In genomic region chr10:113770346-113770745, GRCh38 we compare ENCODE assay signal across 24 cellular contexts. TPM values are rescaled to one million over a fixed set of nuclear protein-coding genes. Genes with fewer than 3 reads are reported as not detected.
DNase-seq lines count a peak whose midpoint lies in the region; ATAC-seq and TF ChIP-seq lines count a peak whose summit lies in the region.
"Had no signal": no experiment of that assay in that cellular context is flagged by ENCODE, and none has a peak within 500 bp of the region (broad histone marks: within the 10 kb centered on the region; RNA-seq: fewer than 3 reads in every experiment).

No MANE protein-coding gene starts in this region.

- intact Hi-C loops in Right ventricle myocardium inferior (cut with DNase I) (no loop called here), heart right ventricle (cut with DNase I) (no loop called here), right cardiac atrium (cut with DNase I) (no loop called here), gastrocnemius medialis (cut with DNase I; ENCODE audit: low total_unique reads) (no loop called here)

- in situ Hi-C loops in gastrocnemius medialis (cut with MboI; ENCODE audit: low sequenced_read_pairs in 4 of 4), result no loop called here

- H3K36me3 ChIP-seq in right atrium auricular region (no peaks in the 10 kb centered on the region), heart right ventricle (no peaks in the 10 kb centered on the region), gastrocnemius medialis (no peaks in the 10 kb centered on the region)
- H3K36me3 ChIP-seq: BE2C; BLaER1 treated with 17β-estradiol and CSF1 and Interleukin-3, amounts not matched to agents 10 nM and 100 nM had no signal

- ATAC-seq in Right ventricle myocardium inferior (peak; percentile 39), heart right ventricle (peak in 5 of 8 donors; percentile 28 to 83 (median 64)), right cardiac atrium (peak; percentile 46 to 50), gastrocnemius medialis (peak; percentile 50 to 90), GM18907 (IDR thresholded peaks at IDR 0.05; ENCODE audit: unreplicated experiment) (no peak), HG03460 (IDR thresholded peaks at IDR 0.05; ENCODE audit: unreplicated experiment) (no peak)
- ATAC-seq: A549, GM12878, GM23338, HCT116 had no signal

- H3K27me3 ChIP-seq in right atrium auricular region (no peaks in the 10 kb centered on the region), heart right ventricle (peaks cover 0 to 29% (median 10%) of the 10 kb centered on the region in 7 donors), right cardiac atrium (ENCODE audit: control insufficient read depth, insufficient read depth) (no peaks in the 10 kb centered on the region), gastrocnemius medialis (no peaks in the 10 kb centered on the region)
- H3K27me3 ChIP-seq: BLaER1 treated with 17β-estradiol and CSF1 and Interleukin-3, amounts not matched to agents 10 nM and 100 nM had no signal

- no peak overlapping the region for H3K4me3 ChIP-seq in right atrium auricular region
- no peak overlapping the region for H3K4me3 ChIP-seq in heart right ventricle
- no peak overlapping the region for H3K4me3 ChIP-seq in right cardiac atrium (ENCODE audit: low read length)
- no peak overlapping the region for H3K4me3 ChIP-seq in gastrocnemius medialis
- H3K4me3 ChIP-seq: A549; BLaER1 treated with 17β-estradiol and CSF1 and Interleukin-3, amounts not matched to agents 10 nM and 100 nM; GM12878; GM23338 had no signal

- TF ChIP-seq CTCF in right atrium auricular region (IDR thresholded peaks at IDR 0.05) (no peak), heart right ventricle (IDR thresholded peaks at IDR 0.05) (no peak), gastrocnemius medialis (IDR thresholded peaks at IDR 0.05 in 4 of 5, conservative IDR thresholded peaks at IDR 0.05 in 1 of 5) (no peak)

- TF ChIP-seq POLR2A in gastrocnemius medialis (IDR thresholded peaks at IDR 0.05), result no peak

- H3K27ac ChIP-seq in right atrium auricular region, result peak overlapping the region in 1 of 2 donors; percentile 42
- H3K27ac ChIP-seq in heart right ventricle, result no peak overlapping the region
- H3K27ac ChIP-seq in right cardiac atrium (ENCODE audit: low read length), result no peak overlapping the region
- no peak overlapping the region for H3K27ac ChIP-seq in gastrocnemius medialis
- H3K27ac ChIP-seq: A549; BLaER1 treated with 17β-estradiol and CSF1 and Interleukin-3, amounts not matched to agents 10 nM and 100 nM had no signal

- DNase-seq in Right ventricle myocardium inferior (ENCODE audit: missing footprints) (no peak), right atrium auricular region (ENCODE audit: low spot score) (no peak), heart right ventricle (no peak), right cardiac atrium (no peak), gastrocnemius medialis (no peak)
- DNase-seq: 8988T; ACHN; AML-193; BE2C; CD4-positive, alpha-beta T cell; CD8-positive, alpha-beta memory T cell; DMS 273 treated with DMSO at 0.1 percent for 48 hours; DMS79; EL; GDM1; H9 had no signal

- WGBS in heart right ventricle, 2 donors, result 45 to 51% methylated on average over 4 of the region's 4 CpGs
- 57% methylated on average over 4 of the region's 4 CpGs for WGBS in right cardiac atrium

- H3K9me3 ChIP-seq in right atrium auricular region, result no peaks in the 10 kb centered on the region
- no peaks in the 10 kb centered on the region for H3K9me3 ChIP-seq in heart right ventricle
- H3K9me3 ChIP-seq in right cardiac atrium (ENCODE audit: control insufficient read depth, low read length), result no peaks in the 10 kb centered on the region
- no peaks in the 10 kb centered on the region for H3K9me3 ChIP-seq in gastrocnemius medialis
- H3K9me3 ChIP-seq: A549; BE2C; BLaER1 treated with 17β-estradiol and CSF1 and Interleukin-3, amounts not matched to agents 10 nM and 100 nM had no signal

- no peaks in the 10 kb centered on the region for H3K4me1 ChIP-seq in right atrium auricular region
- peaks cover 0 to 5% (median 0%) of the 10 kb centered on the region in 9 donors for H3K4me1 ChIP-seq in heart right ventricle
- no peaks in the 10 kb centered on the region for H3K4me1 ChIP-seq in right cardiac atrium (ENCODE audit: control insufficient read depth, insufficient read depth, low read length)
- H3K4me1 ChIP-seq in gastrocnemius medialis, result no peaks in the 10 kb centered on the region
- H3K4me1 ChIP-seq: A549; BE2C; BLaER1 treated with 17β-estradiol and CSF1 and Interleukin-3, amounts not matched to agents 10 nM and 100 nM had no signal

RNA-seq across cellular contexts. Expression of gene PLEKHS1, which starts 18.9 kb away (rescaled TPM):
- total RNA-seq in Right ventricle myocardium inferior, result not detected
- not detected for total RNA-seq in right atrium auricular region
- total RNA-seq in heart right ventricle, result not detected
- under 1 TPM in 1 of 2 donors, not detected in 1; 0.01 TPM for polyA plus RNA-seq in heart right ventricle
- not detected for total RNA-seq in right cardiac atrium
- not detected for polyA plus RNA-seq in right cardiac atrium
- total RNA-seq in gastrocnemius medialis, result not detected
- total RNA-seq: CD8-positive, alpha-beta memory T cell; GM12878; GM23338; H9 had no signal
- polyA plus RNA-seq: CD14-positive monocyte; CD8-positive, alpha-beta memory T cell; GM23338 had no signal

Comparison
In these comparisons a context has a peak if more than half of its experiments do, and no peak if none do; other contexts are left out.
1. ATAC-seq: peak in Right ventricle myocardium inferior (single experiment), heart right ventricle (5 of 8), right cardiac atrium (2 of 2) and gastrocnemius medialis (2 of 2); none in GM18907 (single experiment) and HG03460 (single experiment).